In the genomic region with DNA sequence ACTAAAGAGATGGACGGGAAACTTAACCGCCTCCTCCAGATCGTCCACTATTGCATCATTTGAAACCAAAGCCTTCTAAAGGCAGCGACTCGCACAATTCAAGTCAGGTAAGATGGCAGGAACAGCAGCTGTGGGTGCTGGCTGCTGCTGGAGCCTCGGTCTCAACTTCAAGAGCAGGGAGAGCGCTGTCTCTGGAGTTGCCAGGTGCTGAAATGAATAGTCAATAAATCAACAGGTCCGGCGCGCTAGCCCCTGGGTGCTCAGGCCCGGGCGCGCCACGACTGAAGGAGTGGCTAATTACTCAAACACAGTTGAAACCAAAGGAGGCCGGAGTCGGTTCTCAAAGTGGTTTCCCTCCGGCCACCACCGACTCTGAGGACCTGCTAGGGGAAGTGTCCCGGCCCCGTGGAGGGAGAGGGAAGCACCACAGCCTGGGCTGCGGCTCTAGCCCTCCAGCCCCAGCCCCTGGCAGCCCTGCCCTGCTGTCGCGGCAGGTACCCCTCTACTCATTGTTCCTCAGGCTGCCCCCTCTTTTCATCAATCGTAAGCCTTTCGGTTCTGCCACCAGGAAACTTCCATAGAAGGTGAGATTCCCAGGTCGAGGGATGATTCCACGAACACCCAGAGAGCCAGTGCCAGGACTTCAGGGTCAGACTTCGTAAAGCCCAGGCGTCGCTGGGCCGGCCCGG, we compare ENCODE assay signal across 8 cellular contexts. TPM values are rescaled to one million over a fixed set of nuclear protein-coding genes. Genes with fewer than 3 reads are reported as not detected.
DNase-seq lines count a peak whose midpoint lies in the region; ATAC-seq and TF ChIP-seq lines count a peak whose summit lies in the region.

No MANE protein-coding gene starts in this region.

- no peak overlapping the region for H3K4ac ChIP-seq in neuronal stem cell (ENCODE audit: low read length)

- TF ChIP-seq POLR2A in gastroesophageal sphincter (IDR thresholded peaks at IDR 0.05) = peak in 1 of 2 donors; percentile 6

- H3K14ac ChIP-seq in neuronal stem cell (ENCODE audit: low read length) = no peak overlapping the region

- H4K8ac ChIP-seq in neuronal stem cell (ENCODE audit: low read depth, low read length) = no peak overlapping the region

- H2AK5ac ChIP-seq in neuronal stem cell (ENCODE audit: low read depth, low read length) = no peak overlapping the region

- no peaks in the 10 kb centered on the region for H3K36me3 ChIP-seq in gastroesophageal sphincter
- no peaks in the 10 kb centered on the region for H3K36me3 ChIP-seq in neuronal stem cell (replicated peaks in 1 of 2; ENCODE audit: control insufficient read depth in 2 of 2, insufficient read depth in 2 of 2, low read length in 2 of 2)

- TF ChIP-seq CTCF in gastroesophageal sphincter (IDR thresholded peaks at IDR 0.05) = peak in 1 of 4 experiments; percentile 1

- peak overlapping the region; percentile 100 for H2AFZ ChIP-seq in neuronal stem cell (ENCODE audit: low read length)

- H3K9me3 ChIP-seq in gastroesophageal sphincter (no peaks in the 10 kb centered on the region), neuronal stem cell (replicated peaks in 1 of 2; ENCODE audit: control insufficient read depth in 2 of 2, insufficient read depth in 1 of 2, low read depth in 1 of 2, low read length in 2 of 2) (no peaks in the 10 kb centered on the region)

- peak overlapping the region; percentile 89 for H2BK15ac ChIP-seq in neuronal stem cell (ENCODE audit: low read length)

- peak overlapping the region; percentile 87 for H3K4me2 ChIP-seq in neuronal stem cell (ENCODE audit: insufficient read depth, low read length, poor library complexity, severe bottlenecking)

- H4K91ac ChIP-seq in neuronal stem cell (ENCODE audit: low read depth, low read length, poor library complexity) = no peak overlapping the region

- WGBS in gastroesophageal sphincter (ENCODE audit: low coverage in 1 of 2), 2 donors = 3 to 13% methylated on average over 8 to 10 of the region's 32 CpGs
- no CpG with 5 or more reads among the region's 32 CpGs for WGBS in neuronal stem cell (ENCODE audit: extremely low coverage in 2 of 2, insufficient read length in 2 of 2, insufficient replicate concordance in 1 of 2), 2 donors

- peak overlapping the region; percentile 82 for H2BK5ac ChIP-seq in neuronal stem cell (ENCODE audit: low read length)

- peak overlapping the region; percentile 74 to 93 (median 92) for H3K27ac ChIP-seq in gastroesophageal sphincter
- no peak overlapping the region for H3K27ac ChIP-seq in neuronal stem cell (replicated peaks; ENCODE audit: low read length)

- H3K4me3 ChIP-seq in gastroesophageal sphincter (peak overlapping the region; percentile 82 to 91), neuronal stem cell (ENCODE audit: low read length in 2 of 2) (peak overlapping the region; percentile 93 to 94)

- H3K18ac ChIP-seq in neuronal stem cell (ENCODE audit: low read length) = peak overlapping the region; percentile 97

- H2BK12ac ChIP-seq in neuronal stem cell (ENCODE audit: low read length) = no peak overlapping the region

- TF ChIP-seq EP300 in gastroesophageal sphincter (IDR thresholded peaks at IDR 0.05) = no peak

- no peak overlapping the region for H3K23ac ChIP-seq in neuronal stem cell (ENCODE audit: low read depth, low read length, poor library complexity)

- H3K4me1 ChIP-seq in gastroesophageal sphincter (peaks cover 0 to 25% (median 0%) of the 10 kb centered on the region in 3 donors), neuronal stem cell (ENCODE audit: control insufficient read depth in 2 of 2, insufficient read depth in 1 of 2, low read depth in 1 of 2, low read length in 2 of 2) (peaks cover 4 to 7% of the 10 kb centered on the region in 2 donors)

- no peak overlapping the region for H2BK120ac ChIP-seq in neuronal stem cell (ENCODE audit: low read depth, low read length)

- H3K9ac ChIP-seq in neuronal stem cell (ENCODE audit: low read depth, low read length, poor library complexity) = peak overlapping the region; percentile 86

- no peaks in the 10 kb centered on the region for H3K79me1 ChIP-seq in neuronal stem cell (ENCODE audit: low read depth, low read length)

- DNase-seq in DMS79 treated with DMSO at 0.1 percent for 48 hours (lab: John Stamatoyannopoulos, UW) (peak; percentile 87), NCI-H748 (lab: John Stamatoyannopoulos, UW; ENCODE audit: unreplicated experiment) (peak; percentile 95), neuronal stem cell (ENCODE audit: low spot score) (peak; percentile 5), A172 (ENCODE audit: low spot score) (no peak)
- peak; percentile 27 for DNase-seq in activated T-helper 9 cell treated with anti-CD3 and anti-CD28 coated beads, Interleukin-2, amount 50 U/mL, for 16 hours (ENCODE audit: low read depth)

- ATAC-seq in HG03045 (IDR thresholded peaks at IDR 0.05; ENCODE audit: unreplicated experiment) (peak; percentile 25), gastroesophageal sphincter (peak; percentile 49), HG02571 (IDR thresholded peaks at IDR 0.05; ENCODE audit: unreplicated experiment) (no peak)

- H3K27me3 ChIP-seq in gastroesophageal sphincter = no peaks in the 10 kb centered on the region
- H3K27me3 ChIP-seq in neuronal stem cell (ENCODE audit: control insufficient read depth in 3 of 3, insufficient read depth in 3 of 3, low read depth in 1 of 3, low read length in 3 of 3) = peaks cover 0 to 7% (median 4%) of the 10 kb centered on the region in 3 experiments

RNA-seq across cellular contexts. Expression of gene TTC39B, which starts 0.8 kb away (rescaled TPM):
- 10 to 100 TPM in 3 of 4 donors, 1 to 10 TPM in 1; 9.0 to 15.4 (median 11.8) TPM for total RNA-seq in gastroesophageal sphincter
- polyA plus RNA-seq in neuronal stem cell (2013, experiment 1 of 2) = 2.0 TPM
- polyA plus RNA-seq in neuronal stem cell (2013, experiment 2 of 2) = 1.7 TPM
- total RNA-seq in A172 (2014; rRNA removed; shearing (Covaris generic)) = 2.8 and 3.7 TPM in 2 replicates
